In genomic region chr2:39018633-39019032, GRCh38 we compare ENCODE assay signal across 14 cellular contexts.
"Had no signal": no experiment of that assay in that cellular context is flagged by ENCODE, and none has a peak within 500 bp of the region (broad histone marks: within the 10 kb centered on the region; RNA-seq: fewer than 3 reads in every experiment).

No MANE protein-coding gene starts in this region.

- DNase-seq: activated CD4-positive, alpha-beta T cell treated with anti-CD3 and anti-CD28 coated beads, Interleukin-2, amount 50 U/mL, for 1 hour; activated CD4-positive, CD25-positive, alpha-beta regulatory T cell; activated effector memory CD4-positive, alpha-beta T cell treated with Interleukin-2 at 50 U/mL for 16 hours; activated T-cell treated with anti-CD3 and anti-CD28 coated beads, Interleukin-2, amount 50 U/mL, for 24 hours; anterior cingulate cortex; immature natural killer cell; ovary; SHP77; stimulated activated CD4-positive, alpha-beta T cell treated with anti-CD3 and anti-CD28 coated beads, Interleukin-4, amount 100 ng/mL, for 4 hours; stimulated activated naive CD8-positive, alpha-beta T cell treated with anti-CD3 and anti-CD28 coated beads, Interleukin-15, amount 100 ng/mL, for 72 hours; T-helper 17 cell; tibial artery had no signal

- H3K27ac ChIP-seq: epithelial cell of prostate had no signal

- H3K4me3 ChIP-seq: ovary, tibial artery had no signal

- H3K27me3 ChIP-seq: ovary, tibial artery had no signal

- ATAC-seq: left lobe of liver; stimulated activated naive CD8-positive, alpha-beta T cell treated with anti-CD3 and anti-CD28 coated beads, Interleukin-15, amount 100 ng/mL, for 72 hours; T-helper 17 cell had no signal

- H3K36me3 ChIP-seq: ovary had no signal

- H3K9me3 ChIP-seq: ovary, tibial artery had no signal
